11 cellular contexts compared by ENCODE assay signal in the genomic region with DNA sequence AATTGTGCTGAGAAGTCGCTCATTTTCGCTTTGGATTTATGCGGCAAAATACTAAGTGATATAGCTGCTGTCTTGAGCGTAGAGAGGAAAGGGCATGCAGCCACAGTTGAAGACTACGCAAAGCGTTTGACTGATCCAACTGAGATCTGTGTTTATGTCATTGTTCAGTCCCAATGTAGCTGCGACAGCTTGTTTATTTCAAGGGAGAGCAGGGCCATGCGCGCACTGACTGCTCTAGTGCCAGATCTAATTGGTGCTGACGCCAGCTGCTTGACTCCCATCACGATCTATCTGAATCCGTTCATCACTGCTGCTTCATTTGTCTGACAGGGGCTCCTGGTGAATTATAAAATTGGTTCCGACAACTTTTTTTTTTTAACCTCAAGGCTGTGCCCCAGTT.
"Had no signal": no experiment of that assay in that cellular context is flagged by ENCODE, and none has a peak within 500 bp of the region (broad histone marks: within the 10 kb centered on the region; RNA-seq: fewer than 3 reads in every experiment).

No MANE protein-coding gene starts in this region.

- ATAC-seq: activated T-cell treated with anti-CD3 and anti-CD28 coated beads, Interleukin-2, amount 50 U/mL, for 72 hours; gastrocnemius medialis; natural killer cell; stimulated activated naive CD8-positive, alpha-beta T cell treated with anti-CD3 and anti-CD28 coated beads, Interleukin-15, Interleukin-2, amounts not matched to agents 100 U/mL and 50 U/mL, for 24 hours had no signal

- DNase-seq: activated CD4-positive, alpha-beta T cell treated with anti-CD3 and anti-CD28 coated beads, Interleukin-2, amount 50 U/mL, for 4 hours; activated effector memory CD4-positive, alpha-beta T cell treated with anti-CD3 and anti-CD28 coated beads, Interleukin-2, amount 50 U/mL, for 16 hours; activated naive CD4-positive, alpha-beta T cell treated with anti-CD3 and anti-CD28 coated beads, Interleukin-2, amount 50 U/mL, for 16 hours; activated T-cell treated with anti-CD3 and anti-CD28 coated beads, Interleukin-2, amount 50 U/mL, for 72 hours; effector CD4-positive, alpha-beta T cell; gastrocnemius medialis; natural killer cell; stimulated activated naive CD8-positive, alpha-beta T cell treated with anti-CD3 and anti-CD28 coated beads, Interleukin-15, Interleukin-2, amounts not matched to agents 100 U/mL and 50 U/mL, for 24 hours; substantia nigra; T-helper 2 cell; tibial artery had no signal
